18 cellular contexts compared by ENCODE assay signal in the genomic region with DNA sequence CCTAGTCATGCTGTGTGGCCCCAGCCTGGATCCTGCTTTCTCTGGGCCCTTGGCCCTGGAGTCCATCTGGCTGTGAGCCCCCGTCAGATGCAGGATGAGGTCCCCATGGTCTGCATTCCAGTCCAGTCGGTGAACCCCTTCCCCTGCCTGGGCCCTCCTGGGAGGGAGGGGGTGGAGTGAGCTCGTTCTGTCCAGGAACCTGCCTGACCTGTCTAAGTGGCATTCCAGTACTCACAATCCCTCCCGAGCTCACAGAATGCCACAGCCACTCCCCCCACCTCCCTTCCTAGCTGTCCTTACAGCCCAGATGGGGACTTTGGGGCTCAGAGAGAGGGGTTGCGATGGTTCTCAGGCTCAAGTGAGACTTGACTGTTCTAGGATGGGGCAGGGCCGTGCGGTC. TPM values are rescaled to one million over a fixed set of nuclear protein-coding genes. Genes with fewer than 3 reads are reported as not detected.
DNase-seq lines count a peak whose midpoint lies in the region; ATAC-seq and TF ChIP-seq lines count a peak whose summit lies in the region.
"Had no signal": no experiment of that assay in that cellular context is flagged by ENCODE, and none has a peak within 500 bp of the region (broad histone marks: within the 10 kb centered on the region; RNA-seq: fewer than 3 reads in every experiment).

No MANE protein-coding gene starts in this region.

- H3K36me3 ChIP-seq in esophagus (ENCODE audit: control insufficient read depth in 2 of 2, insufficient read depth in 2 of 2, low read length in 1 of 2) (peaks cover 0 to 6% of the 10 kb centered on the region in 2 donors), mucosa of stomach (ENCODE audit: control insufficient read depth, insufficient read depth, low read length) (no peaks in the 10 kb centered on the region), upper lobe of left lung (no peaks in the 10 kb centered on the region), heart left ventricle (no peaks in the 10 kb centered on the region)
- H3K36me3 ChIP-seq: cardiac muscle cell had no signal

- H3K9ac ChIP-seq in mucosa of stomach (ENCODE audit: low read length): peak overlapping the region; percentile 53

- H3K27ac ChIP-seq in esophagus (ENCODE audit: low read depth in 2 of 2, low read length in 1 of 2): peak overlapping the region; percentile 32 to 56
- H3K27ac ChIP-seq in upper lobe of left lung: peak overlapping the region; percentile 85 to 95 (median 89)
- no peak overlapping the region for H3K27ac ChIP-seq in heart left ventricle
- H3K27ac ChIP-seq: 22Rv1, cardiac muscle cell, HL-60 had no signal

- H3K9me3 ChIP-seq in esophagus (ENCODE audit: control insufficient read depth in 2 of 2, insufficient read depth in 1 of 2, low read depth in 1 of 2, low read length in 1 of 2): no peaks in the 10 kb centered on the region
- no peaks in the 10 kb centered on the region for H3K9me3 ChIP-seq in mucosa of stomach (ENCODE audit: control insufficient read depth, low read length)
- no peaks in the 10 kb centered on the region for H3K9me3 ChIP-seq in upper lobe of left lung
- H3K9me3 ChIP-seq in heart left ventricle: no peaks in the 10 kb centered on the region

- H3K27me3 ChIP-seq in esophagus (ENCODE audit: control insufficient read depth in 1 of 2, insufficient read depth in 2 of 2, low read length in 2 of 2) (no peaks in the 10 kb centered on the region), mucosa of stomach (ENCODE audit: control insufficient read depth, insufficient read depth, low read length) (no peaks in the 10 kb centered on the region), upper lobe of left lung (no peaks in the 10 kb centered on the region), heart left ventricle (no peaks in the 10 kb centered on the region)
- H3K27me3 ChIP-seq: cardiac muscle cell had no signal

- DNase-seq in DMS53 (lab: John Stamatoyannopoulos, UW) (peak; percentile 22), DMS53 treated with DMSO at 0.1 percent for 48 hours (lab: John Stamatoyannopoulos, UW; ENCODE audit: unreplicated experiment) (no peak), upper lobe of left lung (peak in 1 of 2 donors; percentile 89), heart left ventricle (no peak), NCI-H187 treated with DMSO at 0.1 percent for 48 hours (lab: John Stamatoyannopoulos, UW) (no peak)
- DNase-seq: activated CD4-positive, alpha-beta T cell treated with anti-CD3 and anti-CD28 coated beads, Interleukin-2, amount 50 U/mL, for 48 hours; DND-41; Kasumi-1; NCI-H1417 treated with DMSO at 0.1 percent for 48 hours; NCI-H774; stimulated activated CD4-positive, alpha-beta T cell treated with anti-CD3 and anti-CD28 coated beads, Interleukin-4, amount 100 ng/mL, for 1 hour had no signal

- intact Hi-C loops in heart left ventricle (cut with DNase I): loop anchor here in 1 of 10 donors (5.0 kb wide), 1 partner anchor 147 kb away; the partner anchor contains the start of gene UBE2G1

- peak; percentile 34 to 88 for ATAC-seq in upper lobe of left lung (ENCODE audit: low FRiP score in 2 of 2)
- ATAC-seq in HG02610 (IDR thresholded peaks at IDR 0.05; ENCODE audit: unreplicated experiment): no peak
- no peak for ATAC-seq in heart left ventricle

- TF ChIP-seq CTCF in upper lobe of left lung (IDR thresholded peaks at IDR 0.05) (no peak), heart left ventricle (IDR thresholded peaks at IDR 0.05) (no peak)

- H3K4me3 ChIP-seq in esophagus (ENCODE audit: low read depth in 1 of 2, low read length in 2 of 2) (no peak overlapping the region), mucosa of stomach (ENCODE audit: low read length) (no peak overlapping the region), upper lobe of left lung (no peak overlapping the region), heart left ventricle (no peak overlapping the region)
- H3K4me3 ChIP-seq: cardiac muscle cell had no signal

- peak in 2 of 4 donors; percentile 16 to 76 for TF ChIP-seq EP300 in upper lobe of left lung (IDR thresholded peaks at IDR 0.05)

- TF ChIP-seq POLR2A in upper lobe of left lung (IDR thresholded peaks at IDR 0.05): no peak
- no peak for TF ChIP-seq POLR2A in heart left ventricle (IDR thresholded peaks at IDR 0.05)

- H3K4me1 ChIP-seq in esophagus (ENCODE audit: control insufficient read depth in 2 of 2, insufficient read depth in 2 of 2, low read length in 1 of 2) (peaks cover 0 to 30% of the 10 kb centered on the region in 2 donors), mucosa of stomach (ENCODE audit: control insufficient read depth, insufficient read depth, low read length) (peaks cover 64% of the 10 kb centered on the region), upper lobe of left lung (peaks cover 80 to 93% (median 86%) of the 10 kb centered on the region in 4 donors), heart left ventricle (peaks cover 3 to 48% (median 31%) of the 10 kb centered on the region in 12 donors)

- 59 to 68% methylated on average over 7 of the region's 7 CpGs for WGBS in esophagus, 2 donors
- 53 to 66% methylated on average over 4 to 5 of the region's 7 CpGs for WGBS in upper lobe of left lung, 2 donors
- WGBS in heart left ventricle, 4 donors: 79 to 83% (median 82%) methylated on average over 7 of the region's 7 CpGs

RNA-seq across cellular contexts. Expression of gene SPNS2, which starts 15.5 kb away (rescaled TPM):
- polyA plus RNA-seq in esophagus: 100 to 1,000 TPM in 1 of 2 donors, 10 to 100 TPM in 1; 95.3 to 238 TPM
- 10 to 100 TPM; 41.8 to 89.1 (median 55.2) TPM for total RNA-seq in upper lobe of left lung
- total RNA-seq in heart left ventricle: 10 to 100 TPM in 7 of 9 donors, 1 to 10 TPM in 2; 6.4 to 20.4 (median 11.4) TPM
- polyA plus RNA-seq in heart left ventricle: 10 to 100 TPM; 13.7 to 22.0 TPM

RNA-seq across cellular contexts. Expression of gene MYBBP1A, which starts 41.0 kb away (rescaled TPM):
- 10 to 100 TPM; 32.6 to 44.8 TPM for polyA plus RNA-seq in esophagus
- 100 to 1,000 TPM in 1 of 6 donors, 10 to 100 TPM in 5; 45.2 to 151 (median 57.3) TPM for total RNA-seq in upper lobe of left lung
- 10 to 100 TPM; 17.4 to 34.8 (median 24.4) TPM for total RNA-seq in heart left ventricle
- polyA plus RNA-seq in heart left ventricle: 10 to 100 TPM; 15.5 to 27.8 TPM

RNA-seq across cellular contexts. Expression of gene GGT6, which starts 46.2 kb away (rescaled TPM):
- 10 to 100 TPM; 49.5 to 72.3 TPM for polyA plus RNA-seq in esophagus
- total RNA-seq in upper lobe of left lung: 10 to 100 TPM in 3 of 6 donors, 1 to 10 TPM in 3; 3.8 to 18.7 (median 9.7) TPM
- not detected for total RNA-seq in heart left ventricle
- polyA plus RNA-seq in heart left ventricle: not detected
- total RNA-seq: cardiac muscle cell had no signal
- polyA plus RNA-seq: cardiac muscle cell, CD14-positive monocyte had no signal

Comparison
In these comparisons a context has a peak if more than half of its experiments do, and no peak if none do; other contexts are left out.
1. H3K27ac ChIP-seq: peak in esophagus (2 of 2) and upper lobe of left lung (4 of 4); none in heart left ventricle (0 of 12).
2. ATAC-seq: peak in upper lobe of left lung (2 of 2); none in HG02610 (single experiment) and heart left ventricle (0 of 4).
3. RNA of gene GGT6, which starts 46.2 kb away (total RNA-seq): 3.8 to 18.7 TPM in upper lobe of left lung; not detected in heart left ventricle; every median in the first group is over 4 times any median in the second.